Comparison of ENCODE assay signal across 10 cellular contexts in genomic region chr6:140271759-140272377, GRCh38.
DNase-seq lines count a peak whose midpoint lies in the region; ATAC-seq, FAIRE-seq and TF ChIP-seq lines count a peak whose summit lies in the region.
"Had no signal": no experiment of that assay in that cellular context is flagged by ENCODE, and none has a peak within 500 bp of the region (broad histone marks: within the 10 kb centered on the region; RNA-seq: fewer than 3 reads in every experiment).

No MANE protein-coding gene starts in this region.

- no peak for FAIRE-seq in HTR-8/SVneo (lab: Jason Lieb, UNC)

- no peaks in the 10 kb centered on the region for H3K27me3 ChIP-seq in right atrium auricular region
- no peaks in the 10 kb centered on the region for H3K27me3 ChIP-seq in aorta (ENCODE audit: control insufficient read depth in 1 of 2, insufficient read depth in 2 of 2, low read length in 1 of 2)
- H3K27me3 ChIP-seq: Peyer's patch had no signal

- DNase-seq in right atrium auricular region (ENCODE audit: low spot score) (no peak), Calu3 (no peak), HTR-8/SVneo (ENCODE audit: insufficient read length, low spot score) (no peak), aorta (no peak)
- DNase-seq in activated naive CD4-positive, alpha-beta T cell treated with Interleukin-2 at 50 U/mL for 16 hours = no peak
- DNase-seq: Peyer's patch had no signal

- peak; percentile 99 for ATAC-seq in GM18909 (IDR thresholded peaks at IDR 0.05; ENCODE audit: poor library complexity, unreplicated experiment)
- ATAC-seq in GM21786 (IDR thresholded peaks at IDR 0.05; ENCODE audit: unreplicated experiment) = peak; percentile 98
- peak; percentile 100 for ATAC-seq in HG03565 (IDR thresholded peaks at IDR 0.05; ENCODE audit: unreplicated experiment)
- ATAC-seq in aorta (ENCODE audit: low FRiP score) = no peak

- intact Hi-C loops in Calu3 (cut with micrococcal nuclease; ENCODE audit: unreplicated experiment) (no loop called here), aorta (cut with DNase I) (no loop called here)

- H3K4me3 ChIP-seq in right atrium auricular region (no peak overlapping the region), aorta (ENCODE audit: low read length in 2 of 2) (no peak overlapping the region)
- H3K4me3 ChIP-seq: Peyer's patch had no signal

- H3K36me3 ChIP-seq in right atrium auricular region = no peaks in the 10 kb centered on the region
- H3K36me3 ChIP-seq in aorta (ENCODE audit: control insufficient read depth in 1 of 2, insufficient read depth in 2 of 2, low read length in 1 of 2) = no peaks in the 10 kb centered on the region
- H3K36me3 ChIP-seq: Peyer's patch had no signal

- H3K36me3 Mint-ChIP-seq in Calu3 (ENCODE audit: insufficient read depth, unreplicated experiment) = no peaks in the 10 kb centered on the region

- BruUV-seq in Calu3 (replicated peaks; lab: Mats Ljungman, UMichigan) = no TSS peak

- no peaks in the 10 kb centered on the region for H3K27me3 Mint-ChIP-seq in Calu3 (ENCODE audit: unreplicated experiment)

- CTCF ChIA-PET in Calu3 (lab: Charles Lee) = no interaction called here

- H3K9me3 ChIP-seq in right atrium auricular region (peaks cover 0 to 5% of the 10 kb centered on the region in 2 donors), aorta (ENCODE audit: control insufficient read depth, low read length) (no peaks in the 10 kb centered on the region)
- H3K9me3 ChIP-seq: Peyer's patch had no signal

- H3K4me1 ChIP-seq in right atrium auricular region = peaks cover 0 to 7% of the 10 kb centered on the region in 2 donors
- H3K4me1 ChIP-seq in aorta (ENCODE audit: control insufficient read depth in 1 of 2, insufficient read depth in 2 of 2, low read length in 2 of 2) = peaks cover 0 to 3% of the 10 kb centered on the region in 2 donors
- H3K4me1 ChIP-seq: Peyer's patch had no signal

- no peak overlapping the region for H3K27ac Mint-ChIP-seq in Calu3 (ENCODE audit: unreplicated experiment)
- H3K27ac Mint-ChIP-seq: stimulated activated naive CD8-positive, alpha-beta T cell treated with anti-CD3 and anti-CD28 coated beads, Interleukin-15, Interleukin-2, amounts not matched to agents 100 ng/mL and 50 ng/mL, for 24 hours had no signal

- no peaks in the 10 kb centered on the region for H3K9me3 Mint-ChIP-seq in Calu3 (ENCODE audit: low read depth, unreplicated experiment)
- H3K9me3 Mint-ChIP-seq: stimulated activated naive CD8-positive, alpha-beta T cell treated with anti-CD3 and anti-CD28 coated beads, Interleukin-15, Interleukin-2, amounts not matched to agents 100 ng/mL and 50 ng/mL, for 24 hours had no signal

- WGBS in aorta, 2 donors = 70 to 85% methylated on average over 2 of the region's 2 CpGs

- no peak overlapping the region for H3K4me3 Mint-ChIP-seq in Calu3 (ENCODE audit: low read depth, unreplicated experiment)
- H3K4me3 Mint-ChIP-seq: stimulated activated naive CD8-positive, alpha-beta T cell treated with anti-CD3 and anti-CD28 coated beads, Interleukin-15, Interleukin-2, amounts not matched to agents 100 ng/mL and 50 ng/mL, for 24 hours had no signal

- H3K4me1 Mint-ChIP-seq in Calu3 (ENCODE audit: low read depth, unreplicated experiment) = no peaks in the 10 kb centered on the region

- TF ChIP-seq CTCF in right atrium auricular region (IDR thresholded peaks at IDR 0.05) = no peak
- TF ChIP-seq CTCF in Calu3 (IDR thresholded peaks at IDR 0.05; ENCODE audit: unreplicated experiment) = no peak

- H3K27ac ChIP-seq in right atrium auricular region (peak overlapping the region; percentile 7 to 63), aorta (ENCODE audit: low read depth in 1 of 2, low read length in 2 of 2) (no peak overlapping the region)
- H3K27ac ChIP-seq: Peyer's patch had no signal

Comparison
In these comparisons a context has a peak if more than half of its experiments do, and no peak if none do; other contexts are left out.
1. H3K27ac ChIP-seq: peak in right atrium auricular region (2 of 2); none in aorta (0 of 2).